ENCODE assay signal across 1 cellular context in the genomic region with DNA sequence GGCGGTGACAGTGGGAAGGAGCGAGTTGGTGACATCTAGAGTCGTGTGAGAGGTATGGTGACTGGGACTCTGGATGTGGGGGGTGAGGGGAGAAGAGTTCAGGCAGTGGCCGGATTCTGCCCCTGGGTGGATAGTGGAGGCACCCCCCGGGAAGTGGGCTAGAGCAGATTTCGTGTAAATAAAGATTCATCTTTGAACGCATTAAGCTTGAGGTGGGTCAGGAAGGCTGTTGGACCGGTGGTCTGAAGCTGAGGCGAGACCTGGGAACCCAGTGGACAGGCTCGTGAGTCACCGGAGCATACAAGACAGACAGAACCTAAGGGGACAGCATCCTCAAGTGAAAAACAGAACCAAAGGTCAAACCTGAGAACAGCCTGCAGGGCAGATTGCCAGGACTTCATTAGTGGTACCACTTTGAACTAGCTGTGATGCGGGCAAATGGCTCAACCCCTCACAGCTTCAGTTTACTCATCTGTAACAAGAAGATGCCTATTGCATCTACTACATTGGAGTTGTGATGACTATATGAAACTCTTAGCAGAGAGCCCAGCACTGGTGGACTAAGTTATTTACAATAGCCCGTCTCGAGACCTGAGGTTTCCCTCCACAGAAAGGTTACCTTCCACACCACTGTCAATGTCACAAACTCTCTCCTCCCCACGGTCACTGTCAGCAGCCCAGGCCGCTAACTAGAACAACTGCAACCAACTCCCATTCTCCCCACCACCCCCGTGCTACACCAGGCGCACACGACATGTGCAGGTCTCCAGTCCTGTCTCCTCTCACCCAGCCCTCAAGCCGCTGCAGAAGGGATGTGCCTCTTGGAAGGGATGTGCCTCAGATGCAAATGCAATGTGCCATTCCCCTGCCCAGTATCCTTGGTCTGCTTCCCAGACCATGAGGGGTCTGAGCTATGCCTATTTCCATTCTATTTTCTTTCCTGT.
TF ChIP-seq lines count a peak whose summit lies in the region.

No MANE protein-coding gene starts in this region.

TF ChIP-seq in GM23338, 12 proteins besides CTCF, POLR2A, EP300 and RAD21 (continued from another document):
- TF ChIP-seq ZNF462 (CRISPR knock-in tag; IDR thresholded peaks at IDR 0.05) (no peak), EZH2 (IDR thresholded peaks at IDR 0.05; ENCODE audit: low read depth, unreplicated experiment) (no peak)
